Comparison of ENCODE assay signal across 11 cellular contexts in the genomic region with DNA sequence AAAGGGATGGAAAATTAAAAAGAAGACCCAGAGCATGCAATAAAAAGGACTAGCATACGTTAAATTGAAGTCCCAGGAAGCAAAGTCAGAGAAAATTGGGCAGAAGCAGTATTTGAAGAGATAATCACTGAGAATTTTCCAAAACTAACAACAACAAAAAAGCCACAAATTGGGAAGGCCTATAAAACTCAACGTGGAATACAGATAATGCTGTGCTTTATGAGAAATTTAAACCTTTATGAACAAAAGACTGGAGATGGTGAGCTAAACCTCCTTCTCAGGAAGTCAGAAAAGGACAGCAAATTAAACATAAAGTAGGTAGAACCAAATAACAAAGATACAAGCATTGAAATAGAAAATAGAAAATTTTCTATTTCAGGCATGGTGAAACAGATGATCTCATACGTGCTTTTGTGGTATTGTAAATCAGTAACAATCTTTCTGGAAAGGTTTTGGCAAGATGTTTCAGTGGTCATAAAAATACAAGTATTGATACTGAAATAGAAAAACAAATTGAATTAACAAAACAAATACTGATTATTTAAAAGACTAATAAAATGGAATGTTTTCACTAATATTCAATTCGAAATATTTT.
A peak's percentile ranks its signal among the peaks of the same experiment; 100 is the strongest.
DNase-seq lines count a peak whose midpoint lies in the region; ATAC-seq and TF ChIP-seq lines count a peak whose summit lies in the region.
"Had no signal": no experiment of that assay in that cellular context is flagged by ENCODE, and none has a peak within 500 bp of the region (broad histone marks: within the 10 kb centered on the region; RNA-seq: fewer than 3 reads in every experiment).

No MANE protein-coding gene starts in this region.

- DNase-seq in DMS 273 treated with DMSO at 0.1 percent for 48 hours (lab: John Stamatoyannopoulos, UW) (no peak), coronary artery (ENCODE audit: low spot score) (no peak), NCI-H526 (lab: John Stamatoyannopoulos, UW) (no peak)
- DNase-seq: NCI-H1694, upper lobe of right lung had no signal

- H3K9ac ChIP-seq in rectal smooth muscle tissue (ENCODE audit: low read length) = no peak overlapping the region
- H3K9ac ChIP-seq: parathyroid adenoma had no signal

- no peak for TF ChIP-seq CTCF in coronary artery (IDR thresholded peaks at IDR 0.05)

- H3K4me1 ChIP-seq in rectal smooth muscle tissue (ENCODE audit: control insufficient read depth, insufficient read depth, low read length) = peaks cover 9% of the 10 kb centered on the region
- H3K4me1 ChIP-seq: parathyroid adenoma, upper lobe of right lung had no signal

- H3K4me3 ChIP-seq in rectal smooth muscle tissue (ENCODE audit: low read length) (no peak overlapping the region), coronary artery (no peak overlapping the region)
- H3K4me3 ChIP-seq: lung, upper lobe of right lung had no signal

- H3K36me3 ChIP-seq in rectal smooth muscle tissue (ENCODE audit: control insufficient read depth, insufficient read depth, low read length) = no peaks in the 10 kb centered on the region

- H3K27ac ChIP-seq in rectal smooth muscle tissue (ENCODE audit: low read depth, low read length) (peak overlapping the region; percentile 63), coronary artery (no peak overlapping the region)
- H3K27ac ChIP-seq: parathyroid adenoma, upper lobe of right lung had no signal

- ATAC-seq in GM18907 (IDR thresholded peaks at IDR 0.05; ENCODE audit: unreplicated experiment) (peak; percentile 68), GM21737 (IDR thresholded peaks at IDR 0.05; ENCODE audit: unreplicated experiment) (peak; percentile 70), HG03378 (IDR thresholded peaks at IDR 0.05; ENCODE audit: unreplicated experiment) (peak; percentile 71)
- ATAC-seq: upper lobe of right lung had no signal

- H3K27me3 ChIP-seq in rectal smooth muscle tissue (ENCODE audit: control insufficient read depth, insufficient read depth, low read length) = no peaks in the 10 kb centered on the region
- H3K27me3 ChIP-seq: upper lobe of right lung had no signal
